Comparison of ENCODE assay signal across 8 cellular contexts in genomic region chr12:120110550-120111501, GRCh38. TPM values are rescaled to one million over a fixed set of nuclear protein-coding genes. Genes with fewer than 3 reads are reported as not detected.
A peak's percentile ranks its signal among the peaks of the same experiment; 100 is the strongest.
DNase-seq lines count a peak whose midpoint lies in the region; ATAC-seq and TF ChIP-seq lines count a peak whose summit lies in the region.

No MANE protein-coding gene starts in this region.

- intact Hi-C loops in ascending aorta (cut with DNase I) = no loop called here

- no peaks in the 10 kb centered on the region for H3K9me3 ChIP-seq in ascending aorta

- peak overlapping the region in 1 of 2 donors; percentile 38 for H3K27ac ChIP-seq in ascending aorta

- peak overlapping the region; percentile 83 for H3K4me3 Mint-ChIP-seq in natural killer cell treated with Interleukin-12 subunit alpha and Interleukin-12 subunit beta and Interleukin-15 and Interleukin-18, amount 100 ng/mL, for 72 hours

- no peaks in the 10 kb centered on the region for H3K27me3 ChIP-seq in ascending aorta

- H3K4me1 ChIP-seq in ascending aorta = peaks cover 10 to 23% of the 10 kb centered on the region in 2 donors

- H3K36me3 ChIP-seq in ascending aorta = peaks cover 4 to 6% of the 10 kb centered on the region in 2 donors

- no peak for TF ChIP-seq CTCF in ascending aorta (IDR thresholded peaks at IDR 0.05)

- H3K4me3 ChIP-seq in ascending aorta = no peak overlapping the region

- no peaks in the 10 kb centered on the region for H3K9me3 Mint-ChIP-seq in natural killer cell treated with Interleukin-12 subunit alpha and Interleukin-12 subunit beta and Interleukin-15 and Interleukin-18, amount 100 ng/mL, for 72 hours

- DNase-seq in SKM-1 (lab: John Stamatoyannopoulos, UW; ENCODE audit: unreplicated experiment) (peak; percentile 44), ascending aorta (ENCODE audit: low spot score in 2 of 2) (peak; percentile 40 to 82), NCI-H146 (lab: John Stamatoyannopoulos, UW) (no peak), D341Med (ENCODE audit: low spot score) (no peak), AG08396 (ENCODE audit: low spot score) (no peak)
- peak; percentile 77 for DNase-seq in natural killer cell treated with Interleukin-12 subunit alpha and Interleukin-12 subunit beta and Interleukin-15 and Interleukin-18, amount 100 ng/mL, for 72 hours (ENCODE audit: low spot score)

- peaks cover 9% of the 10 kb centered on the region for H3K36me3 Mint-ChIP-seq in natural killer cell treated with Interleukin-12 subunit alpha and Interleukin-12 subunit beta and Interleukin-15 and Interleukin-18, amount 100 ng/mL, for 72 hours

- H3K4me1 Mint-ChIP-seq in natural killer cell treated with Interleukin-12 subunit alpha and Interleukin-12 subunit beta and Interleukin-15 and Interleukin-18, amount 100 ng/mL, for 72 hours (ENCODE audit: low read depth in 2 of 2) = peaks cover 58 to 61% of the 10 kb centered on the region in 2 donors

- peak overlapping the region; percentile 84 to 90 for H3K27ac Mint-ChIP-seq in natural killer cell treated with Interleukin-12 subunit alpha and Interleukin-12 subunit beta and Interleukin-15 and Interleukin-18, amount 100 ng/mL, for 72 hours

- H3K27me3 Mint-ChIP-seq in natural killer cell treated with Interleukin-12 subunit alpha and Interleukin-12 subunit beta and Interleukin-15 and Interleukin-18, amount 100 ng/mL, for 72 hours = no peaks in the 10 kb centered on the region

- peak; percentile 50 for ATAC-seq in GM18508 (IDR thresholded peaks at IDR 0.05; ENCODE audit: insufficient read depth, unreplicated experiment)
- ATAC-seq in HG02852 (IDR thresholded peaks at IDR 0.05; ENCODE audit: unreplicated experiment) = peak; percentile 58
- peak; percentile 91 to 94 for ATAC-seq in natural killer cell treated with Interleukin-12 subunit alpha and Interleukin-12 subunit beta and Interleukin-15 and Interleukin-18, amount 100 ng/mL, for 72 hours

RNA-seq across cellular contexts. Expression of gene RAB35, which starts 5.7 kb away (rescaled TPM):
- total RNA-seq in ascending aorta = 39.2 TPM
- 10 to 100 TPM; 85.2 to 94.1 TPM for total RNA-seq in natural killer cell treated with Interleukin-12 subunit alpha and Interleukin-12 subunit beta and Interleukin-15 and Interleukin-18, amount 100 ng/mL, for 72 hours

Comparison
In these comparisons a context has a peak if more than half of its experiments do, and no peak if none do; other contexts are left out.
1. DNase-seq: peak in SKM-1 (single experiment), ascending aorta (2 of 2) and natural killer cell treated with Interleukin-12 subunit alpha and Interleukin-12 subunit beta and Interleukin-15 and Interleukin-18, amount 100 ng/mL, for 72 hours (single experiment); none in NCI-H146 (single experiment), D341Med (single experiment) and AG08396 (single experiment).
2. Peak in every context shown above with its lines, with median percentiles within 50 percentile points of each other: ATAC-seq.